9 cellular contexts compared by ENCODE assay signal in genomic region chr11:117094776-117095175, GRCh38. TPM values are rescaled to one million over a fixed set of nuclear protein-coding genes. Genes with fewer than 3 reads are reported as not detected.
DNase-seq lines count a peak whose midpoint lies in the region; ATAC-seq and TF ChIP-seq lines count a peak whose summit lies in the region.
"Had no signal": no experiment of that assay in that cellular context is flagged by ENCODE, and none has a peak within 500 bp of the region (broad histone marks: within the 10 kb centered on the region; RNA-seq: fewer than 3 reads in every experiment).

No MANE protein-coding gene starts in this region.

- peaks cover 5 to 35% (median 8%) of the 10 kb centered on the region in 3 donors for H3K36me3 Mint-ChIP-seq in CD8-positive, alpha-beta memory T cell
- H3K36me3 Mint-ChIP-seq in nephron (ENCODE audit: low read depth) = peaks cover 8% of the 10 kb centered on the region

- no peak overlapping the region for H3K9ac ChIP-seq in OCI-LY3 (ENCODE audit: low read length)

- no peaks in the 10 kb centered on the region for H3K27me3 ChIP-seq in CD8-positive, alpha-beta memory T cell (ENCODE audit: insufficient read depth, low read length, poor library complexity, severe bottlenecking)
- H3K27me3 ChIP-seq in OCI-LY3 (ENCODE audit: low read depth, low read length) = no peaks in the 10 kb centered on the region

- no peak for TF ChIP-seq CTCF in OCI-LY3 (IDR thresholded peaks at IDR 0.05; ENCODE audit: low read depth, low read length)
- no peak for TF ChIP-seq CTCF in nephron (IDR thresholded peaks at IDR 0.05; ENCODE audit: unreplicated experiment in 3 of 3)
- no peak for TF ChIP-seq CTCF in GM20000 (IDR thresholded peaks at IDR 0.05; ENCODE audit: extremely low read depth, missing control alignments)
- no peak for TF ChIP-seq CTCF in lower leg skin (IDR thresholded peaks at IDR 0.05)

- H4K20me1 ChIP-seq in OCI-LY3 (ENCODE audit: insufficient read depth, low read length) = peaks cover 52% of the 10 kb centered on the region

- intact Hi-C loops in lower leg skin (cut with DNase I; ENCODE audit: low total_unique reads) = loop anchor here (5.0 kb wide), 1 partner anchor 212 kb away; no protein-coding TSS in a partner anchor

- no peak for ATAC-seq in HG02678 (IDR thresholded peaks at IDR 0.05; ENCODE audit: unreplicated experiment)

- no peaks in the 10 kb centered on the region for H3K36me3 ChIP-seq in CD8-positive, alpha-beta memory T cell (ENCODE audit: insufficient read depth, low read length)
- H3K36me3 ChIP-seq in OCI-LY3 (replicated peaks; ENCODE audit: low read depth, low read length) = peaks cover 10% of the 10 kb centered on the region

- peaks cover 80 to 87% (median 85%) of the 10 kb centered on the region in 3 donors for H3K4me1 Mint-ChIP-seq in CD8-positive, alpha-beta memory T cell
- peaks cover 44% of the 10 kb centered on the region for H3K4me1 Mint-ChIP-seq in nephron

- peaks cover 65% of the 10 kb centered on the region for H3K4me1 ChIP-seq in CD8-positive, alpha-beta memory T cell (ENCODE audit: insufficient read depth, low read length)
- peaks cover 67% of the 10 kb centered on the region for H3K4me1 ChIP-seq in OCI-LY3 (ENCODE audit: low read length)

- CTCF ChIA-PET in CD8-positive, alpha-beta memory T cell (lab: Charles Lee) = interaction anchor here (0.7 to 2.3 kb wide), 8 partner anchors 11 to 321 kb away, joined by 3 to 6 read pairs (median 4); partner anchors contain the start of gene APOA5

- peak overlapping the region; percentile 98 to 100 (median 100) for H3K27ac Mint-ChIP-seq in CD8-positive, alpha-beta memory T cell
- H3K27ac Mint-ChIP-seq in nephron = peak overlapping the region; percentile 87 to 93 (median 90)

- no peak for TF ChIP-seq POLR2A in lower leg skin (IDR thresholded peaks at IDR 0.05)

- peaks cover 0 to 5% of the 10 kb centered on the region in 2 donors for H3K27me3 Mint-ChIP-seq in CD8-positive, alpha-beta memory T cell
- H3K27me3 Mint-ChIP-seq in nephron (ENCODE audit: low read depth) = no peaks in the 10 kb centered on the region

- H3K4me3 Mint-ChIP-seq in CD8-positive, alpha-beta memory T cell = peak overlapping the region; percentile 90 to 99 (median 97)
- peak overlapping the region; percentile 95 to 96 (median 95) for H3K4me3 Mint-ChIP-seq in nephron

- WGBS in lower leg skin, 2 donors = 13 to 21% methylated on average over 4 of the region's 4 CpGs

- POLR2A ChIA-PET in CD8-positive, alpha-beta memory T cell (lab: Charles Lee) = interaction anchor here (0.7 to 1.6 kb wide), 2 partner anchors 146 to 170 kb away, joined by 3 to 6 read pairs; no protein-coding TSS in a partner anchor

- peak overlapping the region; percentile 23; the same call in 1 of the 2 replicates for H3K4me2 ChIP-seq in OCI-LY3 (ENCODE audit: low read length)

- no peak for DNase-seq in CD8-positive, alpha-beta memory T cell
- DNase-seq in epithelial cell of prostate (ENCODE audit: low read depth, low spot score) (no peak), NCI-H524 (lab: John Stamatoyannopoulos, UW) (no peak), GM20000 (ENCODE audit: low spot score) (no peak), lower leg skin (ENCODE audit: low spot score in 2 of 2) (no peak)
- DNase-seq: stimulated activated CD8-positive, alpha-beta memory T cell treated with anti-CD3 and anti-CD28 coated beads, Interleukin-4, amount 100 ng/mL, for 48 hours had no signal

- no peaks in the 10 kb centered on the region for H3K9me3 ChIP-seq in CD8-positive, alpha-beta memory T cell (ENCODE audit: low read length)
- H3K9me3 ChIP-seq in OCI-LY3 (ENCODE audit: insufficient read depth, low read length) = no peaks in the 10 kb centered on the region

- no peak overlapping the region for H2AFZ ChIP-seq in OCI-LY3 (ENCODE audit: low read depth, low read length)

- H3K27ac ChIP-seq in CD8-positive, alpha-beta memory T cell (ENCODE audit: low read depth, low read length) = peak overlapping the region; percentile 94
- H3K27ac ChIP-seq in OCI-LY3 (ENCODE audit: low read length) = no peak overlapping the region
- H3K27ac ChIP-seq in epithelial cell of prostate = peak overlapping the region; percentile 20

- peaks cover 82% of the 10 kb centered on the region for H3K79me2 ChIP-seq in OCI-LY3 (ENCODE audit: low read length)

- peaks cover 0 to 7% (median 0%) of the 10 kb centered on the region in 5 donors for H3K9me3 Mint-ChIP-seq in CD8-positive, alpha-beta memory T cell
- H3K9me3 Mint-ChIP-seq in nephron = no peaks in the 10 kb centered on the region

- H3K4me3 ChIP-seq in CD8-positive, alpha-beta memory T cell (ENCODE audit: low read length) = peak overlapping the region; percentile 87
- H3K4me3 ChIP-seq in OCI-LY3 (ENCODE audit: low read length) = no peak overlapping the region
- H3K4me3 ChIP-seq in lower leg skin (ENCODE audit: low read depth, poor library complexity, severe bottlenecking) = no peak overlapping the region

RNA-seq across cellular contexts. Expression of gene SIK3, which starts 3.5 kb away (rescaled TPM):
- total RNA-seq in CD8-positive, alpha-beta memory T cell = 10 to 100 TPM; 42.8 to 48.7 TPM
- polyA plus RNA-seq in CD8-positive, alpha-beta memory T cell = 33.9 TPM
- 10 to 100 TPM; 26.7 to 37.5 (median 30.1) TPM for total RNA-seq in lower leg skin

RNA-seq across cellular contexts. Expression of gene PAFAH1B2, which starts 49.3 kb away (rescaled TPM):
- 10 to 100 TPM; 79.5 to 84.5 TPM for total RNA-seq in CD8-positive, alpha-beta memory T cell
- 15.9 TPM for polyA plus RNA-seq in CD8-positive, alpha-beta memory T cell
- total RNA-seq in lower leg skin = 10 to 100 TPM; 49.1 to 72.4 (median 62.5) TPM
